17 cellular contexts compared by ENCODE assay signal in genomic region chr4:52292245-52292644, GRCh38.
DNase-seq lines count a peak whose midpoint lies in the region; ATAC-seq, FAIRE-seq and TF ChIP-seq lines count a peak whose summit lies in the region.
"Had no signal": no experiment of that assay in that cellular context is flagged by ENCODE, and none has a peak within 500 bp of the region (broad histone marks: within the 10 kb centered on the region; RNA-seq: fewer than 3 reads in every experiment).

No MANE protein-coding gene starts in this region.

- H3F3A ChIP-seq in GM23338 (replicated peaks; ENCODE audit: low read depth), result no peaks in the 10 kb centered on the region

- POLR2A ChIA-PET in IMR-90 (lab: Charles Lee; ENCODE audit: unreplicated experiment) (no interaction called here), K562 (lab: Yijun Ruan, JAX) (interaction anchor here (0.8 kb wide), 1 partner anchor 474 kb away, joined by 4 read pairs; no protein-coding TSS in a partner anchor), MCF 10A (lab: Yijun Ruan, JAX) (no interaction called here)

- peak overlapping the region; percentile 45 for H2AK9ac ChIP-seq in IMR-90 (replicated peaks; ENCODE audit: low read depth, low read length, poor library complexity)

- H3K18ac ChIP-seq in IMR-90 (ENCODE audit: low read depth, low read length), result no peak overlapping the region
- H3K18ac ChIP-seq in mesendoderm (ENCODE audit: low read length), result no peak overlapping the region

- no peaks in the 10 kb centered on the region for H4K20me1 ChIP-seq in GM23338 (replicated peaks; ENCODE audit: insufficient read depth)
- H4K20me1 ChIP-seq in IMR-90 (ENCODE audit: insufficient read depth, low read length), result no peaks in the 10 kb centered on the region
- no peaks in the 10 kb centered on the region for H4K20me1 ChIP-seq in K562 (replicated peaks; ENCODE audit: control insufficient read depth, insufficient read depth, low read length)
- H4K20me1 ChIP-seq: BLaER1 had no signal

- no peak overlapping the region for H3K4me3 ChIP-seq in GM23338
- no peak overlapping the region for H3K4me3 ChIP-seq in IMR-90 (ENCODE audit: insufficient read depth, low read depth, low read length)
- no peak overlapping the region for H3K4me3 ChIP-seq in K562
- no peak overlapping the region for H3K4me3 ChIP-seq in mesendoderm (ENCODE audit: low read length)
- H3K4me3 ChIP-seq in pancreas, result no peak overlapping the region
- H3K4me3 ChIP-seq: BLaER1, HAP-1 had no signal

- H4K8ac ChIP-seq in IMR-90 (ENCODE audit: low read depth in 2 of 2, low read length in 2 of 2) (no peak overlapping the region), mesendoderm (ENCODE audit: low read depth, low read length) (no peak overlapping the region)

- H3K9me3 ChIP-seq in IMR-90 (ENCODE audit: control insufficient read depth, insufficient read depth, low read length) (no peaks in the 10 kb centered on the region), K562 (replicated peaks; ENCODE audit: control insufficient read depth, insufficient read depth, low read depth, low read length) (no peaks in the 10 kb centered on the region), pancreas (no peaks in the 10 kb centered on the region)
- H3K9me3 ChIP-seq: BLaER1, HAP-1 had no signal

- no peak overlapping the region for H2AK5ac ChIP-seq in IMR-90 (ENCODE audit: low read depth, low read length)
- H2AK5ac ChIP-seq in mesendoderm (ENCODE audit: low read length), result no peak overlapping the region

- no peak overlapping the region for H2BK15ac ChIP-seq in IMR-90 (ENCODE audit: low read depth, low read length)
- H2BK15ac ChIP-seq in mesendoderm (replicated peaks; ENCODE audit: low read depth), result no peak overlapping the region

- in situ Hi-C loops in IMR-90 (cut with MboI; ENCODE audit: low sequenced_read_pairs), result no loop called here
- in situ Hi-C loops in K562 (cut with MboI), result no loop called here

- intact Hi-C loops in IMR-90 (cut with micrococcal nuclease), result no loop called here
- intact Hi-C loops in K562 (cut with micrococcal nuclease), result no loop called here
- intact Hi-C loops in pancreas (cut with DNase I), result no loop called here
- intact Hi-C loops in MCF 10A (cut with micrococcal nuclease), result no loop called here

- H3K56ac ChIP-seq in IMR-90 (ENCODE audit: extremely low read depth, insufficient read depth, low read length) (no peak overlapping the region), mesendoderm (ENCODE audit: low read length) (no peak overlapping the region)

- H3K9me2 ChIP-seq in GM23338 (ENCODE audit: insufficient read depth), result no peaks in the 10 kb centered on the region

- CTCF ChIA-PET in IMR-90 (lab: Yijun Ruan, JAX) (no interaction called here), K562 (lab: Yijun Ruan, JAX; ENCODE audit: low intra/inter-chr PET ratio) (no interaction called here), MCF 10A (lab: Yijun Ruan, JAX) (interaction anchor here (1.0 to 1.4 kb wide), 2 partner anchors 13 to 83 kb away, joined by 3 to 5 read pairs; no protein-coding TSS in a partner anchor)

- H3K27ac ChIP-seq in GM23338 (ENCODE audit: low read depth) (no peak overlapping the region), IMR-90 (ENCODE audit: insufficient read depth, low read length) (no peak overlapping the region), K562 (ENCODE audit: extremely low read depth, low read depth, low read length) (no peak overlapping the region), mesendoderm (ENCODE audit: low read depth, low read length) (no peak overlapping the region), pancreas (no peak overlapping the region)
- H3K27ac ChIP-seq: BLaER1 had no signal

- H4K5ac ChIP-seq in IMR-90 (ENCODE audit: low read depth, low read length), result no peak overlapping the region
- no peak overlapping the region for H4K5ac ChIP-seq in mesendoderm (ENCODE audit: low read length)

- H3K36me3 ChIP-seq in GM23338 (ENCODE audit: insufficient read depth), result no peaks in the 10 kb centered on the region
- no peaks in the 10 kb centered on the region for H3K36me3 ChIP-seq in IMR-90 (ENCODE audit: control insufficient read depth, insufficient read depth, low read length)
- H3K36me3 ChIP-seq in K562 (ENCODE audit: control insufficient read depth, insufficient read depth, low read length), result no peaks in the 10 kb centered on the region
- no peaks in the 10 kb centered on the region for H3K36me3 ChIP-seq in mesendoderm (ENCODE audit: control insufficient read depth, insufficient read depth, low read length)
- no peaks in the 10 kb centered on the region for H3K36me3 ChIP-seq in pancreas
- H3K36me3 ChIP-seq: BLaER1, HAP-1 had no signal

- H3K4me3 Mint-ChIP-seq in GM23338 (no peak overlapping the region), MCF 10A (ENCODE audit: unreplicated experiment) (no peak overlapping the region)
- H3K4me3 Mint-ChIP-seq: CD14-positive monocyte; CD4-positive, alpha-beta memory T cell had no signal

- BruUV-seq in IMR-90 (replicated peaks; lab: Mats Ljungman, UMichigan) (no TSS peak), K562 (replicated peaks; lab: Mats Ljungman, UMichigan) (no TSS peak), MCF 10A (replicated peaks; lab: Mats Ljungman, UMichigan) (no TSS peak)

- DNase-seq in GM23338 (ENCODE audit: low spot score) (no peak), IMR-90 (no peak), K562 (ENCODE audit: extremely low read depth in 1 of 4, low spot score in 3 of 4) (peak in 1 of 4 experiments; percentile 1), mesendoderm (peak; percentile 13), SIG-M5 treated with dmso at 0.1 percent for 504 hours (lab: John Stamatoyannopoulos, UW; ENCODE audit: unreplicated experiment) (no peak), pancreas (no peak), mesenteric fat pad (ENCODE audit: low spot score) (no peak), MCF 10A (ENCODE audit: unreplicated experiment) (no peak)
- DNase-seq: 8988T; CD4-positive, alpha-beta memory T cell; DMS79 treated with DMSO at 0.1 percent for 48 hours; GF-D8; GOT3 had no signal

- H3K9me3 Mint-ChIP-seq in GM23338 (no peaks in the 10 kb centered on the region), MCF 10A (ENCODE audit: unreplicated experiment) (no peaks in the 10 kb centered on the region)

- no peak overlapping the region for H3K14ac ChIP-seq in IMR-90 (replicated peaks; ENCODE audit: low read depth, low read length)

- no peak for TF ChIP-seq EP300 in K562 (IDR thresholded peaks at IDR 0.05; ENCODE audit: low read length)

- TF ChIP-seq POLR2A in IMR-90 (IDR thresholded peaks at IDR 0.05; ENCODE audit: low read depth, low read length) (no peak), K562 (conservative IDR thresholded peaks at IDR 0.05) (no peak)

- H3K23ac ChIP-seq in IMR-90 (ENCODE audit: low read depth, low read length), result no peak overlapping the region
- H3K23ac ChIP-seq in mesendoderm (ENCODE audit: low read length), result no peak overlapping the region

- H3K4ac ChIP-seq in IMR-90 (ENCODE audit: low read depth, low read length), result no peak overlapping the region
- no peak overlapping the region for H3K4ac ChIP-seq in mesendoderm (ENCODE audit: low read depth, low read length)

- no peaks in the 10 kb centered on the region for H3K36me3 Mint-ChIP-seq in GM23338 (ENCODE audit: low read depth)
- no peaks in the 10 kb centered on the region for H3K36me3 Mint-ChIP-seq in MCF 10A (ENCODE audit: insufficient read depth, unreplicated experiment)
- H3K36me3 Mint-ChIP-seq: CD14-positive monocyte; CD4-positive, alpha-beta memory T cell had no signal

- H2BK5ac ChIP-seq in IMR-90 (ENCODE audit: low read depth, low read length, poor library complexity, severe bottlenecking) (no peak overlapping the region), mesendoderm (ENCODE audit: low read length) (no peak overlapping the region)

- TF ChIP-seq RAD21 in IMR-90 (IDR thresholded peaks at IDR 0.05; ENCODE audit: low read length) (no peak), K562 (CRISPR knock-in tag; conservative IDR thresholded peaks at IDR 0.05 in 1 of 2, IDR thresholded peaks at IDR 0.05 in 1 of 2) (no peak)

- no peaks in the 10 kb centered on the region for H3K9me1 ChIP-seq in IMR-90 (ENCODE audit: insufficient read depth, low read length)
- H3K9me1 ChIP-seq in K562 (ENCODE audit: control insufficient read depth, insufficient read depth, low read length), result no peaks in the 10 kb centered on the region

- ATAC-seq in GM23338, result no peak
- no peak for ATAC-seq in IMR-90 (ENCODE audit: low read depth)
- peak; percentile 63; the same call in 2 of the 3 replicates for ATAC-seq in K562
- ATAC-seq in pancreas, result no peak

- no peak overlapping the region for H4K91ac ChIP-seq in IMR-90 (ENCODE audit: insufficient read depth, low read depth, low read length)

- no peak overlapping the region for H3K4me2 ChIP-seq in GM23338
- H3K4me2 ChIP-seq in IMR-90 (ENCODE audit: low read depth, low read length), result no peak overlapping the region
- no peak overlapping the region for H3K4me2 ChIP-seq in K562 (ENCODE audit: insufficient read depth, low read length)
- no peak overlapping the region for H3K4me2 ChIP-seq in mesendoderm (ENCODE audit: low read length)
- H3K4me2 ChIP-seq: BLaER1 had no signal

- no peak for FAIRE-seq in K562 (lab: Jason Lieb, UNC)
- no peak for FAIRE-seq in pancreas (lab: Jason Lieb, UNC)
- FAIRE-seq: HTR-8/SVneo had no signal

- H3K79me1 ChIP-seq in IMR-90 (ENCODE audit: low read depth in 1 of 2, low read length in 2 of 2) (no peaks in the 10 kb centered on the region), mesendoderm (ENCODE audit: low read length) (no peaks in the 10 kb centered on the region)

- H3K79me2 ChIP-seq in GM23338 (replicated peaks; ENCODE audit: insufficient read depth), result no peaks in the 10 kb centered on the region
- H3K79me2 ChIP-seq in K562 (ENCODE audit: control insufficient read depth, insufficient read depth, low read length), result no peaks in the 10 kb centered on the region
- H3K79me2 ChIP-seq in mesendoderm (ENCODE audit: control insufficient read depth, insufficient read depth, low read length), result no peaks in the 10 kb centered on the region

- H2AFZ ChIP-seq in GM23338, result no peak overlapping the region
- H2AFZ ChIP-seq in IMR-90 (replicated peaks; ENCODE audit: low read length, poor library complexity), result no peak overlapping the region
- no peak overlapping the region for H2AFZ ChIP-seq in K562 (ENCODE audit: low read depth, low read length)

- H2BK120ac ChIP-seq in IMR-90 (ENCODE audit: low read depth, low read length), result no peak overlapping the region
- H2BK120ac ChIP-seq in mesendoderm (ENCODE audit: low read depth, low read length), result no peak overlapping the region

- no peak overlapping the region for H2BK20ac ChIP-seq in IMR-90 (ENCODE audit: low read depth, low read length)

- no peak overlapping the region for H3K27ac Mint-ChIP-seq in GM23338
- H3K27ac Mint-ChIP-seq in MCF 10A (ENCODE audit: low read depth, unreplicated experiment), result no peak overlapping the region
- H3K27ac Mint-ChIP-seq: CD4-positive, alpha-beta memory T cell had no signal

- H3K4me1 ChIP-seq in GM23338 (ENCODE audit: insufficient read depth), result no peaks in the 10 kb centered on the region
- H3K4me1 ChIP-seq in IMR-90 (ENCODE audit: control insufficient read depth, insufficient read depth, low read length), result no peaks in the 10 kb centered on the region
- no peaks in the 10 kb centered on the region for H3K4me1 ChIP-seq in K562 (replicated peaks in 1 of 2; ENCODE audit: control insufficient read depth in 2 of 2, insufficient read depth in 2 of 2, low read length in 2 of 2)
- H3K4me1 ChIP-seq in mesendoderm (ENCODE audit: control insufficient read depth, low read depth, low read length), result no peaks in the 10 kb centered on the region
- no peaks in the 10 kb centered on the region for H3K4me1 ChIP-seq in pancreas
- H3K4me1 ChIP-seq: BLaER1, HAP-1 had no signal

- H3K27me3 ChIP-seq in GM23338 (ENCODE audit: insufficient read depth) (no peaks in the 10 kb centered on the region), IMR-90 (ENCODE audit: control insufficient read depth, insufficient read depth, low read length) (no peaks in the 10 kb centered on the region; the same call in 1 of the 2 replicates), K562 (ENCODE audit: control insufficient read depth in 2 of 2, insufficient read depth in 2 of 2, low read length in 2 of 2) (peaks cover 0 to 5% of the 10 kb centered on the region in 2 experiments; a peak in 2 of 5 replicates), mesendoderm (ENCODE audit: insufficient read depth, low read length, poor library complexity) (no peaks in the 10 kb centered on the region), pancreas (no peaks in the 10 kb centered on the region)
- H3K27me3 ChIP-seq: BLaER1 had no signal

- H3K27me3 Mint-ChIP-seq in GM23338 (ENCODE audit: insufficient read depth, low read depth, poor library complexity) (peaks cover 2% of the 10 kb centered on the region), MCF 10A (ENCODE audit: insufficient read depth, unreplicated experiment) (no peaks in the 10 kb centered on the region)
- H3K27me3 Mint-ChIP-seq: CD4-positive, alpha-beta memory T cell had no signal

- H3K4me1 Mint-ChIP-seq in GM23338, result no peaks in the 10 kb centered on the region
- H3K4me1 Mint-ChIP-seq in MCF 10A (ENCODE audit: insufficient read depth, unreplicated experiment), result no peaks in the 10 kb centered on the region
- H3K4me1 Mint-ChIP-seq: CD14-positive monocyte; CD4-positive, alpha-beta memory T cell had no signal

- dilution Hi-C loops in IMR-90 (cut with HindIII; ENCODE audit: low sequenced_read_pairs, unreplicated experiment), result no loop called here

- TF ChIP-seq CTCF in GM23338 (conservative IDR thresholded peaks at IDR 0.05; ENCODE audit: low read depth in 2 of 2) (peak; percentile 11 to 15; a peak in 1 of 4 replicates), IMR-90 (conservative IDR thresholded peaks at IDR 0.05; ENCODE audit: low read depth, low read length) (no peak), K562 (IDR thresholded peaks at IDR 0.05 in 2 of 3, conservative IDR thresholded peaks at IDR 0.05 in 1 of 3; ENCODE audit: insufficient read depth in 2 of 3, low read depth in 1 of 3, low read length in 3 of 3) (no peak), pancreas (IDR thresholded peaks at IDR 0.05) (no peak), MCF 10A (IDR thresholded peaks at IDR 0.05; ENCODE audit: unreplicated experiment) (no peak)

- no peak overlapping the region for H3K9ac ChIP-seq in IMR-90 (ENCODE audit: low read depth, low read length)
- H3K9ac ChIP-seq in K562 (ENCODE audit: insufficient read depth in 1 of 2, low read depth in 2 of 2, low read length in 2 of 2), result no peak overlapping the region
- H3K9ac ChIP-seq in mesendoderm (ENCODE audit: low read length), result no peak overlapping the region
- H3K9ac ChIP-seq: BLaER1 had no signal

Comparison
In these comparisons a context has a peak if more than half of its experiments do, and no peak if none do; other contexts are left out.
1. CTCF ChIP-seq: peak in GM23338 (2 of 2); none in IMR-90 (single experiment), K562 (0 of 3), pancreas (0 of 4) and MCF 10A (single experiment).